11 cellular contexts compared by ENCODE assay signal in the genomic region with DNA sequence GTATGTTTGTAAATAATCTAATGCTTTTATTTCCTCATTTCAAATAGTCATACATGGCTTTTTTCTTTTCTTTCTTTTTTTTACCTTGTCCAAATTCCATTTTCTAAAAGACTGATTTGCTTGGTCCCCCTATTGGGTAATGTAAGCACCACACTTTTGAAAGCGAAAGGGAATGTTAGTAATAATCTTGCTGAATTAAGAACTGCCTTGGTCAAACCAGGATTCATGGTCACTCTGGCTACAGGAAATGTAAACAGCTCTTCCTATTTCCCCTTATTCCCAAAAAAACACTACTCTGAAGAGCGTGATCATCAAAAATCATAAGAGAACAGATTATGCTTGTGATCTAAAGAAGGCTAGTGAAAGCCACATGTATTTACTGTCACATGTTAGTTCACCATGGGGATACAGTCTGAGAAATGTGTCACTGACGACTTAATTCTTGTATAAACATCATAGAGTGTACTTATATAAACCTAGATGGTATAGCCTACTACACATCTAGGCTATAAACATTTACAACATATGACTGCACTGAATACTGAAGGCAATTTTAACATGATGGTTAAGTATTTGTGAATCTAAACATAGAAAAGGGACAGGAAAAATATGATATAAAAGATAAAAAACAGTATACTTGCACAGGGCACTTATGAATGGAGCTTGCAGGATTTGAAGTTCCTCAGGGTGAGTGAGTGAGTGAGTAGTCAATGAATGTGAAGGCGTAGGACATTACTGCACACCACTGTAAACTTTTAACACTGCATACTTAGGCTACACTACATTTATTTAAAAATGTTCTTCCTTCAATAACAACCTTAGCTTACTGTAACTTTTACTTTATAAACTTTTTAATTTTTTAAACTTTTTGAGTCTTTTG.
DNase-seq lines count a peak whose midpoint lies in the region; ATAC-seq lines count a peak whose summit lies in the region.
"Had no signal": no experiment of that assay in that cellular context is flagged by ENCODE, and none has a peak within 500 bp of the region (broad histone marks: within the 10 kb centered on the region; RNA-seq: fewer than 3 reads in every experiment).

No MANE protein-coding gene starts in this region.

- no peak overlapping the region for H2AK5ac ChIP-seq in mesenchymal stem cell (ENCODE audit: low read length, severe bottlenecking)

- H3K36me3 ChIP-seq in HUES64 (ENCODE audit: insufficient read depth, low read length) (peaks cover 32% of the 10 kb centered on the region), mesenchymal stem cell (ENCODE audit: control insufficient read depth in 1 of 2, insufficient read depth in 2 of 2, low read depth in 1 of 2, low read length in 2 of 2) (peaks cover 6 to 65% of the 10 kb centered on the region in 2 experiments)

- no peak overlapping the region for H3K23ac ChIP-seq in mesenchymal stem cell (ENCODE audit: low read length in 2 of 2)

- H3K4me1 ChIP-seq in HUES64 (ENCODE audit: insufficient read depth, low read length) = peaks cover 14% of the 10 kb centered on the region
- no peaks in the 10 kb centered on the region for H3K4me1 ChIP-seq in mesenchymal stem cell (ENCODE audit: control insufficient read depth, insufficient read depth, low read depth, low read length)

- H3K4ac ChIP-seq in mesenchymal stem cell (ENCODE audit: low read depth in 1 of 2, low read length in 2 of 2) = no peak overlapping the region

- no peak overlapping the region for H4K8ac ChIP-seq in mesenchymal stem cell (ENCODE audit: low read length)

- ATAC-seq in GM18867 (IDR thresholded peaks at IDR 0.05; ENCODE audit: unreplicated experiment) (no peak), GM19395 (IDR thresholded peaks at IDR 0.05; ENCODE audit: unreplicated experiment) (no peak)
- ATAC-seq: CD8-positive, alpha-beta T cell; T-cell had no signal

- no peaks in the 10 kb centered on the region for H3K9me3 ChIP-seq in HUES64 (ENCODE audit: insufficient read depth, low read depth, low read length)
- H3K9me3 ChIP-seq in mesenchymal stem cell (ENCODE audit: control insufficient read depth, low read length) = no peaks in the 10 kb centered on the region

- H3K4me2 ChIP-seq in mesenchymal stem cell (ENCODE audit: low read length, poor library complexity, severe bottlenecking) = no peak overlapping the region

- H2BK5ac ChIP-seq in mesenchymal stem cell (ENCODE audit: low read depth, low read length, poor library complexity, severe bottlenecking) = no peak overlapping the region

- H2BK120ac ChIP-seq in mesenchymal stem cell (ENCODE audit: low read depth, low read length) = no peak overlapping the region

- no peak overlapping the region for H2BK15ac ChIP-seq in mesenchymal stem cell (ENCODE audit: low read depth, poor library complexity, severe bottlenecking)

- H3K27ac ChIP-seq in HUES64 (ENCODE audit: low read depth, low read length) = peak overlapping the region; percentile 85; the same call in 1 of the 2 replicates
- no peak overlapping the region for H3K27ac ChIP-seq in mesenchymal stem cell (ENCODE audit: low read length, poor library complexity, severe bottlenecking)

- H3K79me1 ChIP-seq in mesenchymal stem cell (replicated peaks; ENCODE audit: low read length, poor library complexity, severe bottlenecking) = peaks cover 4% of the 10 kb centered on the region

- WGBS in HUES64 = 80% methylated on average over 3 of the region's 4 CpGs
- 100% methylated on average over 1 of the region's 4 CpGs for WGBS in mesenchymal stem cell

- no peak overlapping the region for H2BK12ac ChIP-seq in mesenchymal stem cell (ENCODE audit: low read length in 2 of 2)

- no peak overlapping the region for H3K4me3 ChIP-seq in HUES64 (ENCODE audit: low read length)
- no peak overlapping the region for H3K4me3 ChIP-seq in mesenchymal stem cell (ENCODE audit: insufficient read depth in 1 of 2, low read depth in 1 of 2, low read length in 2 of 2)

- no peak overlapping the region for H4K91ac ChIP-seq in mesenchymal stem cell (ENCODE audit: low read length)

- no peak overlapping the region for H3K9ac ChIP-seq in HUES64 (ENCODE audit: low read depth, low read length)
- no peak overlapping the region for H3K9ac ChIP-seq in mesenchymal stem cell (ENCODE audit: low read length)

- H3K18ac ChIP-seq in mesenchymal stem cell (ENCODE audit: low read depth in 1 of 2, low read length in 2 of 2) = no peak overlapping the region

- no peaks in the 10 kb centered on the region for H3K27me3 ChIP-seq in HUES64 (ENCODE audit: insufficient read depth, low read length)
- no peaks in the 10 kb centered on the region for H3K27me3 ChIP-seq in mesenchymal stem cell (ENCODE audit: control insufficient read depth in 1 of 2, insufficient read depth in 1 of 2, low read length in 2 of 2)

- DNase-seq in AG08395 (ENCODE audit: low spot score) = peak; percentile 2
- peak; percentile 72 for DNase-seq in dedifferentiated amniotic fluid mesenchymal stem cell (ENCODE audit: extremely low spot score)
- DNase-seq in mesenchymal stem cell = peak; percentile 67
- DNase-seq in DMS 273 (lab: John Stamatoyannopoulos, UW; ENCODE audit: unreplicated experiment) = no peak
- no peak for DNase-seq in SHP77 (lab: John Stamatoyannopoulos, UW)
- DNase-seq: CD8-positive, alpha-beta T cell; KBM-7; T-cell had no signal

- H2AFZ ChIP-seq in mesenchymal stem cell (ENCODE audit: low read depth, low read length) = no peak overlapping the region

- H3K14ac ChIP-seq in mesenchymal stem cell (ENCODE audit: low read length in 2 of 2) = no peak overlapping the region

Comparison
In these comparisons a context has a peak if more than half of its experiments do, and no peak if none do; other contexts are left out.
1. DNase-seq: peak in AG08395 (single experiment), dedifferentiated amniotic fluid mesenchymal stem cell (single experiment) and mesenchymal stem cell (single experiment); none in DMS 273 (single experiment) and SHP77 (0 of 2).